ENCODE assay signal across 24 cellular contexts in the genomic region with DNA sequence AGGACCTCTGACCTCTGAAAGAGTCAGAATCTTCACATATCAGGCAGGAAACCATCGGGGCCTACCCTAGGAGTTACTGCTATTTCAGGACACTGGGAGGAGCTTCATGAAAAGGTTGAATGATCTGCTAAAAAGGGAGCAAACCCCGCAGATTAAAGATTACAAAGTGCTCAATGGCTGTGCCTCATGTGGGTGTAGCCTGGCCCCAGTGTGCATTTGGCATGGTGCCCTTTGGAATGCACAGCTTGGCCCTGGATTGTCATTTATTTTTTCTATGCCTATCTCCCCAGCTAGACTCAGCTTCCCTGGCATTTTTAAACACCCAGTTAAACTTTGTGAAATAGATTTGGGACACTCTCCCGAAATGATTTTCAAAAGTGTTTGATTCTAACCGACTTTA.
"Had no signal": no experiment of that assay in that cellular context is flagged by ENCODE, and none has a peak within 500 bp of the region (broad histone marks: within the 10 kb centered on the region; RNA-seq: fewer than 3 reads in every experiment).

No MANE protein-coding gene starts in this region.

- H3K36me3 ChIP-seq: ascending aorta, heart right ventricle, ovary, suprapubic skin, tibial nerve had no signal

- DNase-seq: activated CD4-positive, alpha-beta memory T cell treated with anti-CD3 and anti-CD28 coated beads, Interleukin-2, amount 10 ng/mL, durations not matched to agents 7 days and 5 days; activated CD4-positive, alpha-beta T cell treated with anti-CD3 and anti-CD28 coated beads, Interleukin-2, amount 10 ng/mL, durations not matched to agents 24 days and 14 days; activated CD4-positive, CD25-positive, alpha-beta regulatory T cell treated with anti-CD3 and anti-CD28 coated beads, Interleukin-2, amount 50 U/mL, for 72 hours; activated CD8-positive, alpha-beta memory T cell treated with anti-CD3 and anti-CD28 coated beads, Interleukin-2, amount 50 U/mL, for 48 hours; activated gamma-delta T cell; activated naive CD4-positive, alpha-beta T cell treated with anti-CD3 and anti-CD28 coated beads, Interleukin-2, amount 10 ng/mL, durations not matched to agents 7 days and 5 days; activated naive CD8-positive, alpha-beta T cell treated with anti-CD3 and anti-CD28 coated beads, Interleukin-2, amount 10 ng/mL, durations not matched to agents 7 days and 5 days; activated T-cell treated with anti-CD3 and anti-CD28 coated beads, Interleukin-2, amount 50 U/mL, for 24 hours; caudate nucleus; endodermal cell; foreskin fibroblast; heart right ventricle; kidney glomerular epithelial cell; naive B cell; nephron progenitor cell; ovary; retina; stimulated activated CD4-positive, alpha-beta T cell treated with anti-CD3 and anti-CD28 coated beads, Interleukin-15, amount 100 ng/mL, for 24 hours; stimulated activated CD4-positive, alpha-beta T cell treated with anti-CD3 and anti-CD28 coated beads, Interleukin-2, amount 100 ng/mL, for 24 hours; stimulated activated naive CD4-positive, alpha-beta T cell; T-helper 2 cell had no signal

- H3K4me1 ChIP-seq: ascending aorta, heart right ventricle, suprapubic skin, tibial nerve had no signal

- H3K27ac ChIP-seq: ascending aorta, heart right ventricle, ovary, suprapubic skin, tibial nerve had no signal

- H3K9me3 ChIP-seq: ascending aorta, heart right ventricle, ovary, suprapubic skin, tibial nerve had no signal

- H3K27me3 ChIP-seq: ascending aorta, heart right ventricle, ovary, suprapubic skin, tibial nerve had no signal

- H3K4me3 ChIP-seq: ascending aorta, heart right ventricle, ovary, suprapubic skin, tibial nerve had no signal
